Comparison of ENCODE assay signal across 17 cellular contexts in genomic region chr11:40597546-40598113, GRCh38.
"Had no signal": no experiment of that assay in that cellular context is flagged by ENCODE, and none has a peak within 500 bp of the region (broad histone marks: within the 10 kb centered on the region; RNA-seq: fewer than 3 reads in every experiment).

No MANE protein-coding gene starts in this region.

- H3K4me1 ChIP-seq: left lung, pancreas, sigmoid colon, stomach had no signal

- H3K27ac ChIP-seq: left lung, pancreas, sigmoid colon, stomach, thoracic aorta had no signal

- H3K9me3 ChIP-seq: left lung, pancreas, sigmoid colon, thoracic aorta had no signal

- H3K4me3 ChIP-seq: left lung, mucosa of descending colon, pancreas, sigmoid colon, stomach, thoracic aorta had no signal

- H3K27me3 ChIP-seq: left lung, pancreas, sigmoid colon, stomach had no signal

- DNase-seq: activated CD4-positive, CD25-positive, alpha-beta regulatory T cell treated with anti-CD3 and anti-CD28 coated beads, Interleukin-2, amount 50 U/mL, for 72 hours; activated naive CD4-positive, alpha-beta T cell treated with anti-CD3 and anti-CD28 coated beads for 36 hours; activated naive CD8-positive, alpha-beta T cell treated with anti-CD3 and anti-CD28 coated beads, Interleukin-2, amount 50 U/mL, for 24 hours; aorta; endodermal cell; erythroblast; hippocampal formation; left lung; mucosa of descending colon; naive thymus-derived CD8-positive, alpha-beta T cell; pancreas; sigmoid colon; stimulated activated CD4-positive, alpha-beta T cell treated with anti-CD3 and anti-CD28 coated beads, Interleukin-2, amount 100 ng/mL, for 24 hours; stomach had no signal

- FAIRE-seq: bronchial epithelial cell, keratinocyte, pancreas had no signal

- ATAC-seq: activated naive CD8-positive, alpha-beta T cell treated with anti-CD3 and anti-CD28 coated beads, Interleukin-2, amount 50 U/mL, for 24 hours; left lung; mucosa of descending colon; naive thymus-derived CD8-positive, alpha-beta T cell; pancreas had no signal

- H3K36me3 ChIP-seq: left lung, pancreas, sigmoid colon, stomach, thoracic aorta had no signal
